Comparison of ENCODE assay signal across 8 cellular contexts in the genomic region with DNA sequence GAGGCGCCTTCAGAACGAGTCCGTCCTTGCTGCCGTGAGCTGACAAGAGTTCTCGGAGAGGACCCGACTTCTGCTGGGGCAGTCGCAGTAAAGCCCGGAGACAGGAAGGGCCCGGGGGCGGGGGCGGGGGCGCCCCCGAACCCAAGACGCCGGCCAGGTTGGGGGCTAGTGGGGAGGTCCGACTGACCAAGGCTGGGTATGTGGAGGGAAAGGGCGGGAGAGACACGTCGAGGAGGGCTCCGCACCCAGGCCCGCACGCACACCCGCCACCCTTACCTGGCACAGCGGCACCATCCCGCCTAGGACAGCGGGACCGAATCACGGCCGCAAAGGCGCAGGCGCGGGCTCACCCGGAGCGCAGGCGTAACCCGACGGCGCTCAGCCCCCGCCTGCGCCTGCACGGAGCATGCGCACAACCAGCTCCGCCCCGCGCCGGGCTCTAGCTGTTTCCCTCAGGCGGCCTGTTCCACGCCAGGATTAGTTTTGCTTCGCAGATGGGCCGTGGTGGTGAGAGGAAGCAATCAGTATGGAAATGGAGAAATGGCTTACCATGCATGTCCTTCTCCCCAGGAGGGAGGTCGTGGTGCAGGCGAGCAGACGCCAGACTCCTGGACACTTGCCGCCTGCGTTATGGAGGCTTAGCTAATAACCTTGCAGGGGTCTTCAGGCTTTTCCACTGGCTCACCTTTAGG. TPM values are rescaled to one million over a fixed set of nuclear protein-coding genes. Genes with fewer than 3 reads are reported as not detected.
A peak's percentile ranks its signal among the peaks of the same experiment; 100 is the strongest.
DNase-seq lines count a peak whose midpoint lies in the region; ATAC-seq and TF ChIP-seq lines count a peak whose summit lies in the region.

MOCS2 (minus strand) TSS at position 322 of the 692 bp plus-strand sequence. CDS start 2,583 bp downstream, outside the sequence.

- TF ChIP-seq CTCF in AG04450 (IDR thresholded peaks at IDR 0.05; ENCODE audit: low read depth, low read length) (no peak), WERI-Rb-1 (IDR thresholded peaks at IDR 0.05; ENCODE audit: low read depth, low read length) (no peak), breast epithelium (IDR thresholded peaks at IDR 0.05) (no peak)

- H3K9ac ChIP-seq in skeletal muscle tissue (ENCODE audit: low read depth in 1 of 3, low read length in 3 of 3) = peak within 1 kb of the TSS; percentile 84 to 96 (median 90)

- TF ChIP-seq POLR2A in breast epithelium (IDR thresholded peaks at IDR 0.05) = peak; percentile 44

- peaks cover 7% of the 10 kb centered on the region for H3K36me3 ChIP-seq in WERI-Rb-1
- no peaks in the 10 kb centered on the region for H3K36me3 ChIP-seq in breast epithelium
- peaks cover 2 to 19% (median 13%) of the 10 kb centered on the region in 3 donors for H3K36me3 ChIP-seq in skeletal muscle tissue (ENCODE audit: control insufficient read depth in 3 of 3, insufficient read depth in 3 of 3, low read length in 3 of 3)

- peak; percentile 79 for DNase-seq in AG04450 (ENCODE audit: low read depth, low spot score)
- peak; percentile 91 for DNase-seq in NCI-H2227 (lab: John Stamatoyannopoulos, UW; ENCODE audit: unreplicated experiment)
- peak; percentile 94 for DNase-seq in WERI-Rb-1
- DNase-seq in breast epithelium (ENCODE audit: low spot score in 2 of 2) = peak; percentile 76 to 85

- H3K27me3 ChIP-seq in AG04450 (ENCODE audit: control insufficient read depth, insufficient read depth, low read length) = no peaks in the 10 kb centered on the region
- H3K27me3 ChIP-seq in WERI-Rb-1 (ENCODE audit: insufficient read depth, low read depth, severe bottlenecking) = no peaks in the 10 kb centered on the region
- no peaks in the 10 kb centered on the region for H3K27me3 ChIP-seq in breast epithelium
- no peaks in the 10 kb centered on the region for H3K27me3 ChIP-seq in skeletal muscle tissue (ENCODE audit: control insufficient read depth in 3 of 3, insufficient read depth in 3 of 3, low read length in 3 of 3)

- ATAC-seq in GM18909 (IDR thresholded peaks at IDR 0.05; ENCODE audit: poor library complexity, unreplicated experiment) (peak; percentile 97), HG03159 (IDR thresholded peaks at IDR 0.05; ENCODE audit: unreplicated experiment) (peak; percentile 98)

- no peak within 1 kb of the TSS for H3K27ac ChIP-seq in AG04450 (ENCODE audit: low read depth, low read length)
- H3K27ac ChIP-seq in WERI-Rb-1 = peak within 1 kb of the TSS; percentile 79
- peak within 1 kb of the TSS; percentile 83 for H3K27ac ChIP-seq in breast epithelium
- H3K27ac ChIP-seq in skeletal muscle tissue (ENCODE audit: low read depth, low read length) = peak within 1 kb of the TSS; percentile 38

- H3K4me3 ChIP-seq in AG04450 (ENCODE audit: low read depth, low read length) = peak within 1 kb of the TSS; percentile 89
- H3K4me3 ChIP-seq in WERI-Rb-1 (ENCODE audit: low read depth, low read length) = peak within 1 kb of the TSS; percentile 89
- peak within 1 kb of the TSS; percentile 76 to 89 (median 79) for H3K4me3 ChIP-seq in breast epithelium
- peak within 1 kb of the TSS; percentile 53 for H3K4me3 ChIP-seq in iPS-18c (ENCODE audit: insufficient read depth, low read depth, low read length)
- peak within 1 kb of the TSS; percentile 96 to 98 (median 97) for H3K4me3 ChIP-seq in skeletal muscle tissue (ENCODE audit: low read length in 3 of 3)

- peaks cover 0 to 4% of the 10 kb centered on the region in 2 donors for H3K4me1 ChIP-seq in breast epithelium
- H3K4me1 ChIP-seq in skeletal muscle tissue (ENCODE audit: control insufficient read depth in 3 of 3, insufficient read depth in 3 of 3, low read length in 3 of 3) = peaks cover 0 to 18% (median 14%) of the 10 kb centered on the region in 3 donors

- CTCF ChIA-PET in AG04450 (lab: Charles Lee) = interaction anchor here (1.0 to 2.4 kb wide), 3 partner anchors 161 to 1134 kb away, joined by 3 to 9 read pairs (median 5); no protein-coding TSS in a partner anchor

- H3K9me3 ChIP-seq in AG04450 (ENCODE audit: control insufficient read depth, insufficient read depth, low read length) (no peaks in the 10 kb centered on the region; the same call in 1 of the 2 replicates), WERI-Rb-1 (ENCODE audit: severe bottlenecking) (no peaks in the 10 kb centered on the region), breast epithelium (no peaks in the 10 kb centered on the region), iPS-18c (ENCODE audit: control insufficient read depth, insufficient read depth, low read length) (no peaks in the 10 kb centered on the region), skeletal muscle tissue (ENCODE audit: control insufficient read depth in 3 of 3, low read length in 3 of 3) (no peaks in the 10 kb centered on the region)

- POLR2A ChIA-PET in AG04450 (lab: Yijun Ruan, JAX) = interaction anchor here (0.6 kb wide), 1 partner anchor 376 kb away, joined by 3 read pairs; no protein-coding TSS in a partner anchor

- intact Hi-C loops in breast epithelium (cut with DNase I; ENCODE audit: low total_unique reads) = no loop called here

RNA-seq across cellular contexts. Expression of gene MOCS2, which starts in this region (rescaled TPM):
- polyA plus RNA-seq in AG04450 (2011; rRNA removed) = 53.3 and 79.6 TPM in 2 replicates
- 13.0 and 19.1 TPM in 2 replicates for polyA minus RNA-seq in AG04450 (2011; rRNA and poly(A)+ RNA removed)
- 10 to 100 TPM; 48.2 to 58.6 (median 56.2) TPM for total RNA-seq in breast epithelium
- total RNA-seq in skeletal muscle tissue = 17.7 TPM
